In genomic region chr19:1813197-1813836, GRCh38 we compare ENCODE assay signal across 8 cellular contexts. TPM values are rescaled to one million over a fixed set of nuclear protein-coding genes. Genes with fewer than 3 reads are reported as not detected.
A peak's percentile ranks its signal among the peaks of the same experiment; 100 is the strongest.
DNase-seq lines count a peak whose midpoint lies in the region; ATAC-seq and TF ChIP-seq lines count a peak whose summit lies in the region.

No MANE protein-coding gene starts in this region.

- peaks cover 0 to 6% (median 0%) of the 10 kb centered on the region in 4 donors for H3K4me1 ChIP-seq in right lobe of liver

- ATAC-seq in activated naive CD8-positive, alpha-beta T cell treated with anti-CD3 and anti-CD28 coated beads, Interleukin-2, amount 50 U/mL, for 24 hours: no peak
- ATAC-seq in right lobe of liver (no peak), GM21381 (IDR thresholded peaks at IDR 0.05; ENCODE audit: unreplicated experiment) (no peak)

- peak overlapping the region in 1 of 3 donors; percentile 43 for H3K27ac ChIP-seq in right lobe of liver

- peak overlapping the region; percentile 93 for H3K4me3 Mint-ChIP-seq in activated naive CD4-positive, alpha-beta T cell treated with anti-CD3 and anti-CD28 coated beads, Interleukin-2, amount 50 U/mL, for 24 hours
- peak overlapping the region; percentile 80 for H3K4me3 Mint-ChIP-seq in activated naive CD8-positive, alpha-beta T cell treated with anti-CD3 and anti-CD28 coated beads, Interleukin-2, amount 50 U/mL, for 24 hours
- H3K4me3 Mint-ChIP-seq in type B pancreatic cell: peak overlapping the region; percentile 94

- no peaks in the 10 kb centered on the region for H3K27me3 Mint-ChIP-seq in activated naive CD4-positive, alpha-beta T cell treated with anti-CD3 and anti-CD28 coated beads, Interleukin-2, amount 50 U/mL, for 24 hours
- no peaks in the 10 kb centered on the region for H3K27me3 Mint-ChIP-seq in activated naive CD8-positive, alpha-beta T cell treated with anti-CD3 and anti-CD28 coated beads, Interleukin-2, amount 50 U/mL, for 24 hours
- peaks cover 5% of the 10 kb centered on the region for H3K27me3 Mint-ChIP-seq in type B pancreatic cell

- H3K27ac Mint-ChIP-seq in activated naive CD4-positive, alpha-beta T cell treated with anti-CD3 and anti-CD28 coated beads, Interleukin-2, amount 50 U/mL, for 24 hours: no peak overlapping the region
- H3K27ac Mint-ChIP-seq in activated naive CD8-positive, alpha-beta T cell treated with anti-CD3 and anti-CD28 coated beads, Interleukin-2, amount 50 U/mL, for 24 hours: no peak overlapping the region
- H3K27ac Mint-ChIP-seq in type B pancreatic cell: peak overlapping the region; percentile 90

- 0% methylated on average over 4 of the region's 13 CpGs for WGBS in right lobe of liver (ENCODE audit: insufficient coverage, low coverage, low lambda C conversion rate, missing lambda C conversion rate)

- TF ChIP-seq CTCF in right lobe of liver (IDR thresholded peaks at IDR 0.05): peak in 1 of 4 donors; percentile 2
- TF ChIP-seq CTCF in type B pancreatic cell (conservative IDR thresholded peaks at IDR 0.05): peak; percentile 6

- TF ChIP-seq POLR2A in right lobe of liver (IDR thresholded peaks at IDR 0.05): no peak

- H3K9me3 ChIP-seq in right lobe of liver: no peaks in the 10 kb centered on the region

- no peaks in the 10 kb centered on the region for H3K36me3 Mint-ChIP-seq in activated naive CD4-positive, alpha-beta T cell treated with anti-CD3 and anti-CD28 coated beads, Interleukin-2, amount 50 U/mL, for 24 hours
- H3K36me3 Mint-ChIP-seq in activated naive CD8-positive, alpha-beta T cell treated with anti-CD3 and anti-CD28 coated beads, Interleukin-2, amount 50 U/mL, for 24 hours (ENCODE audit: low read depth): peaks cover 3% of the 10 kb centered on the region
- H3K36me3 Mint-ChIP-seq in type B pancreatic cell: no peaks in the 10 kb centered on the region

- no peaks in the 10 kb centered on the region for H3K9me3 Mint-ChIP-seq in activated naive CD4-positive, alpha-beta T cell treated with anti-CD3 and anti-CD28 coated beads, Interleukin-2, amount 50 U/mL, for 24 hours
- H3K9me3 Mint-ChIP-seq in activated naive CD8-positive, alpha-beta T cell treated with anti-CD3 and anti-CD28 coated beads, Interleukin-2, amount 50 U/mL, for 24 hours: no peaks in the 10 kb centered on the region
- H3K9me3 Mint-ChIP-seq in type B pancreatic cell: no peaks in the 10 kb centered on the region

- peaks cover 0 to 32% (median 17%) of the 10 kb centered on the region in 4 donors for H3K36me3 ChIP-seq in right lobe of liver

- no peak for DNase-seq in activated naive CD4-positive, alpha-beta T cell treated with anti-CD3 and anti-CD28 coated beads, Interleukin-2, amount 50 U/mL, for 16 hours
- no peak for DNase-seq in activated naive CD8-positive, alpha-beta T cell treated with anti-CD3 and anti-CD28 coated beads, Interleukin-2, amount 50 U/mL, for 24 hours
- no peak for DNase-seq in right lobe of liver
- DNase-seq in type B pancreatic cell (ENCODE audit: extremely low spot score, unreplicated experiment): no peak
- no peak for DNase-seq in SW 1271 (lab: John Stamatoyannopoulos, UW)
- no peak for DNase-seq in foreskin melanocyte

- peaks cover 14% of the 10 kb centered on the region for H3K4me1 Mint-ChIP-seq in activated naive CD4-positive, alpha-beta T cell treated with anti-CD3 and anti-CD28 coated beads, Interleukin-2, amount 50 U/mL, for 24 hours
- H3K4me1 Mint-ChIP-seq in activated naive CD8-positive, alpha-beta T cell treated with anti-CD3 and anti-CD28 coated beads, Interleukin-2, amount 50 U/mL, for 24 hours: peaks cover 13% of the 10 kb centered on the region
- peaks cover 8% of the 10 kb centered on the region for H3K4me1 Mint-ChIP-seq in type B pancreatic cell (ENCODE audit: unreplicated experiment)

- peak overlapping the region; percentile 35 to 54 (median 42) for H3K4me3 ChIP-seq in right lobe of liver

- intact Hi-C loops in right lobe of liver (cut with DNase I): no loop called here

- H3K27me3 ChIP-seq in right lobe of liver: no peaks in the 10 kb centered on the region

RNA-seq across cellular contexts. Expression of gene ATP8B3, which starts 1.2 kb away (rescaled TPM):
- total RNA-seq in right lobe of liver (1 to 10 TPM in 5 of 6 experiments, under 1 TPM in 1; 0.86 to 5.7 (median 3.1) TPM), type B pancreatic cell (ENCODE audit: low replicate concordance) (0.48 and 1.5 TPM in 2 replicates)

RNA-seq across cellular contexts. Expression of gene REXO1, which starts 35.0 kb away (rescaled TPM):
- total RNA-seq in right lobe of liver (10 to 100 TPM in 4 of 6 experiments, 1 to 10 TPM in 2; 8.0 to 17.7 (median 12.6) TPM), type B pancreatic cell (ENCODE audit: low replicate concordance) (36.4 and 37.9 TPM in 2 replicates)

RNA-seq across cellular contexts. Expression of gene KLF16, which starts 50.1 kb away (rescaled TPM):
- total RNA-seq in right lobe of liver (10 to 100 TPM in 5 of 6 experiments, 1 to 10 TPM in 1; 9.9 to 23.6 (median 10.8) TPM), type B pancreatic cell (ENCODE audit: low replicate concordance) (17.9 and 18.1 TPM in 2 replicates)
